9 cellular contexts compared by ENCODE assay signal in the genomic region with DNA sequence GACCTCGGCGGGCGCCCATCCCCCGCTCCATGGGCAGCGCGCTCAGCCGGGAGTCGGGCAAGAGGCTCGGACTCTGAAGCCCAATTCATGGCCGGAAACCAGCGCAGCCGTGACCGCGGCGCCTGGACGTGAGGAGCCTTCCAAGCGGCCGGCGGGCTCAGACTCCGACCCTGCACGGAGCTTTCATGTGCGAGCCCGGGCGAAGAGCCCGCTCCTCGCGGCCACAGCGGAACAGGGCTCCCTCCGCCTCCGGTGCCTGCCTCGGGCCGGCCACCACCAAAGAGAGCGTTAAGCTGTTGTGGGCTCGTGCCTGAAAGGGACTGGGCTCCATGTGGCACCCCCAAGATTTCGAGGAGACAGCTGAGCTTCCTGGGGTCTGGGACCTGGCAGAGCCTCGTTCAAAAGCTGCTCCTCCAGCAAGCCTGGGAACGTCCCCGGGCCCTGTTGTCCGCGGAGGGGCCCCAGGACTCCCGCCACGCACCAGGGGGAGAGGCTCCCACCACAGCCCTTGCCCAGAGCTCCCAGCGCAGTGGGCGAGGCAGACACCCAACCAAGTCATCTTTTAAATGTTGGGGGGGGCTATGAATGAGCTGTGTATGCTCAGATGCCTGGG. TPM values are rescaled to one million over a fixed set of nuclear protein-coding genes. Genes with fewer than 3 reads are reported as not detected.
DNase-seq lines count a peak whose midpoint lies in the region; ATAC-seq, FAIRE-seq and TF ChIP-seq lines count a peak whose summit lies in the region.
"Had no signal": no experiment of that assay in that cellular context is flagged by ENCODE, and none has a peak within 500 bp of the region (broad histone marks: within the 10 kb centered on the region; RNA-seq: fewer than 3 reads in every experiment).

No MANE protein-coding gene starts in this region.

- H3K9me3 Mint-ChIP-seq in osteocyte (ENCODE audit: unreplicated experiment) = no peaks in the 10 kb centered on the region

- TF ChIP-seq CTCF in osteocyte (IDR thresholded peaks at IDR 0.05) = no peak

- no peak overlapping the region for H3K4me3 Mint-ChIP-seq in osteocyte (ENCODE audit: unreplicated experiment)

- H3K27ac Mint-ChIP-seq in osteocyte (ENCODE audit: unreplicated experiment) = no peak overlapping the region

- H3K36me3 Mint-ChIP-seq in osteocyte (ENCODE audit: unreplicated experiment) = no peaks in the 10 kb centered on the region

- H3K36me3 ChIP-seq in ACC112 (ENCODE audit: insufficient read depth, low read length) = no peaks in the 10 kb centered on the region

- DNase-seq in ecto neural progenitor cell (ENCODE audit: low spot score) = peak; percentile 67
- peak; percentile 29 for DNase-seq in middle frontal gyrus (ENCODE audit: extremely low spot score, low spot score)
- no peak for DNase-seq in HTR-8/SVneo (ENCODE audit: insufficient read length, low spot score)
- DNase-seq in NCI-H187 (lab: John Stamatoyannopoulos, UW) = no peak
- DNase-seq in osteocyte (ENCODE audit: extremely low spot score, unreplicated experiment) = no peak

- no peak overlapping the region for H3K27ac ChIP-seq in ACC112 (ENCODE audit: low read depth, low read length)

- 0 out of 2 replicates have a peak overlapping the region, but pooled peaks have one; percentile 51 for H3K4me3 ChIP-seq in ACC112 (ENCODE audit: low read depth, low read length)

- no peak for FAIRE-seq in HTR-8/SVneo (lab: Jason Lieb, UNC)
- FAIRE-seq: endometrium had no signal

- peaks cover 94% of the 10 kb centered on the region for H3K27me3 ChIP-seq in ACC112 (ENCODE audit: insufficient read depth, low read length)

- peaks cover 67% of the 10 kb centered on the region for H3K27me3 Mint-ChIP-seq in osteocyte (ENCODE audit: unreplicated experiment)

- ATAC-seq in HG02759 (IDR thresholded peaks at IDR 0.05; ENCODE audit: unreplicated experiment) = peak; percentile 4
- no peak for ATAC-seq in HG02610 (IDR thresholded peaks at IDR 0.05; ENCODE audit: unreplicated experiment)

- no peaks in the 10 kb centered on the region for H3K79me2 ChIP-seq in ACC112 (ENCODE audit: control insufficient read depth, insufficient read depth, low read length, unreplicated experiment)

- peaks cover 12% of the 10 kb centered on the region for H3K4me1 Mint-ChIP-seq in osteocyte (ENCODE audit: unreplicated experiment)

- H3K4me1 ChIP-seq in ACC112 (ENCODE audit: control insufficient read depth, insufficient read depth, low read length, unreplicated experiment) = no peaks in the 10 kb centered on the region

- no peak overlapping the region for H2AFZ ChIP-seq in ACC112 (ENCODE audit: low read length, unreplicated experiment)

RNA-seq across cellular contexts. Expression of a gene that starts 0.8 kb away (rescaled TPM):
- total RNA-seq in osteocyte = 0.11 TPM in 1 of 2 replicates, not detected in the other

Comparison
In these comparisons a context has a peak if more than half of its experiments do, and no peak if none do; other contexts are left out.
1. DNase-seq: peak in ecto neural progenitor cell (single experiment) and middle frontal gyrus (single experiment); none in HTR-8/SVneo (single experiment), NCI-H187 (0 of 2) and osteocyte (single experiment).